Comparison of ENCODE assay signal across 1 cellular context in genomic region chr15:99124641-99125040, GRCh38.
TF ChIP-seq lines count a peak whose summit lies in the region.

No MANE protein-coding gene starts in this region.

TF ChIP-seq in WTC11, 78 proteins besides CTCF, POLR2A, EP300 and RAD21 (continued from another document):
- TF ChIP-seq, protein P1, sequence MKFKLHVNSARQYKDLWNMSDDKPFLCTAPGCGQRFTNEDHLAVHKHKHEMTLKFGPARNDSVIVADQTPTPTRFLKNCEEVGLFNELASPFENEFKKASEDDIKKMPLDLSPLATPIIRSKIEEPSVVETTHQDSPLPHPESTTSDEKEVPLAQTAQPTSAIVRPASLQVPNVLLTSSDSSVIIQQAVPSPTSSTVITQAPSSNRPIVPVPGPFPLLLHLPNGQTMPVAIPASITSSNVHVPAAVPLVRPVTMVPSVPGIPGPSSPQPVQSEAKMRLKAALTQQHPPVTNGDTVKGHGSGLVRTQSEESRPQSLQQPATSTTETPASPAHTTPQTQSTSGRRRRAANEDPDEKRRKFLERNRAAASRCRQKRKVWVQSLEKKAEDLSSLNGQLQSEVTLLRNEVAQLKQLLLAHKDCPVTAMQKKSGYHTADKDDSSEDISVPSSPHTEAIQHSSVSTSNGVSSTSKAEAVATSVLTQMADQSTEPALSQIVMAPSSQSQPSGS (CRISPR knock-in tag; IDR thresholded peaks at IDR 0.05; ENCODE audit: borderline replicate concordance, low read depth), result no peak
- TF ChIP-seq ZNF138 (CRISPR knock-in tag; conservative IDR thresholded peaks at IDR 0.05), result no peak
- no peak for TF ChIP-seq ZNF317 (CRISPR knock-in tag; IDR thresholded peaks at IDR 0.05; ENCODE audit: borderline replicate concordance, low read depth)
- no peak for TF ChIP-seq FOXJ3 (CRISPR knock-in tag; IDR thresholded peaks at IDR 0.05; ENCODE audit: borderline replicate concordance)
